Comparison of ENCODE assay signal across 10 cellular contexts in the genomic region with DNA sequence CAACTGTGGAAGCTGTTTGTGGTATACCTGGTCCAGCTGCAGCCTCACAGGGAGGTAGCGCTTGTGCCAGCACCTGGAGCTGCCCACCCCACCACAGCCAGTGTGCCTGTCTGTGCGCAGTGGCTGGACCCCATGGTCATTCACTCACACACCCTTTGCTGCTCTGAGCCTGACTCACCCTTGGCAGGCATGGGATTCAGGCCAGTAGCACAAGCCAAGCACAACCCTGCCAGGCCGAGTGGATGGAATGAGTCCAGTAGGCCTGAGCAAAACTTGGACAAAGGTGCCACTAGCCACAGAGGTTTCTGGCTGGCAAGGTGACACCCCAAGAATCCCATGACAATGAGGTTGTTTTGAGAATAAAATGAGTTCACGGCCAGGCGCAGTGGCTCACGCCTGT.
"Had no signal": no experiment of that assay in that cellular context is flagged by ENCODE, and none has a peak within 500 bp of the region (broad histone marks: within the 10 kb centered on the region; RNA-seq: fewer than 3 reads in every experiment).

No MANE protein-coding gene starts in this region.

- H3K4me3 ChIP-seq: left lung, neural progenitor cell, SK-N-MC, suprapubic skin had no signal

- ATAC-seq: left lung had no signal

- H3K9me3 Mint-ChIP-seq: activated naive CD4-positive, alpha-beta T cell treated with anti-CD3 and anti-CD28 coated beads for 36 hours; T-helper 1 cell treated with Interleukin-12 subunit alpha and Interleukin-12 subunit beta and Interleukin-4 antibody, amounts not matched to agents 30 μg/mL and 1 μg/mL, for 36 hours had no signal

- H3K36me3 ChIP-seq: left lung, neural progenitor cell, suprapubic skin had no signal

- H3K27ac ChIP-seq: left lung, neural progenitor cell, SK-N-MC, suprapubic skin had no signal

- H3K4me1 ChIP-seq: left lung, neural progenitor cell, suprapubic skin had no signal

- H3K4me3 Mint-ChIP-seq: activated CD4-positive, alpha-beta T cell treated with anti-CD3 and anti-CD28 coated beads, Interleukin-2, amount 10 ng/mL, durations not matched to agents 7 days and 5 days; activated naive CD4-positive, alpha-beta T cell treated with anti-CD3 and anti-CD28 coated beads for 36 hours; neural progenitor cell; T-helper 1 cell treated with Interleukin-12 subunit alpha and Interleukin-12 subunit beta and Interleukin-4 antibody, amounts not matched to agents 30 μg/mL and 1 μg/mL, for 36 hours had no signal

- H3K4me1 Mint-ChIP-seq: activated CD4-positive, alpha-beta T cell treated with anti-CD3 and anti-CD28 coated beads, Interleukin-2, amount 10 ng/mL, durations not matched to agents 7 days and 5 days; neural progenitor cell had no signal

- H3K27ac Mint-ChIP-seq: activated CD4-positive, alpha-beta T cell treated with anti-CD3 and anti-CD28 coated beads, Interleukin-2, amount 10 ng/mL, durations not matched to agents 7 days and 5 days; activated naive CD4-positive, alpha-beta T cell treated with anti-CD3 and anti-CD28 coated beads for 36 hours; neural progenitor cell; T-helper 1 cell treated with Interleukin-12 subunit alpha and Interleukin-12 subunit beta and Interleukin-4 antibody, amounts not matched to agents 30 μg/mL and 1 μg/mL, for 36 hours had no signal

- H3K36me3 Mint-ChIP-seq: neural progenitor cell had no signal

- DNase-seq: activated CD4-positive, alpha-beta T cell treated with anti-CD3 and anti-CD28 coated beads, Interleukin-2, amount 10 ng/mL, durations not matched to agents 7 days and 5 days; activated CD8-positive, alpha-beta memory T cell treated with anti-CD3 and anti-CD28 coated beads for 24 hours; activated naive CD4-positive, alpha-beta T cell treated with anti-CD3 and anti-CD28 coated beads for 36 hours; dermis blood vessel endothelial cell; stimulated activated naive CD4-positive, alpha-beta T cell had no signal

- H3K9me3 ChIP-seq: left lung, suprapubic skin had no signal

- H3K27me3 ChIP-seq: left lung, neural progenitor cell, suprapubic skin had no signal
